ENCODE assay signal across 1 cellular context in genomic region chr13:99878921-99879610, GRCh38.
TF ChIP-seq lines count a peak whose summit lies in the region.

No MANE protein-coding gene starts in this region.

TF ChIP-seq in H1, 55 proteins besides CTCF, POLR2A, EP300 and RAD21:
- no peak for TF ChIP-seq HDAC2 (IDR thresholded peaks at IDR 0.05; ENCODE audit: borderline replicate concordance in 1 of 2, low read depth in 2 of 2, low read length in 2 of 2)
